ENCODE assay signal across 1 cellular context in genomic region chr18:24014986-24015896, GRCh38.
TF ChIP-seq lines count a peak whose summit lies in the region.

No MANE protein-coding gene starts in this region.

TF ChIP-seq in HepG2, 621 proteins besides CTCF, POLR2A, EP300 and RAD21 (continued from another document and continues in another):
- TF ChIP-seq, protein P1, sequence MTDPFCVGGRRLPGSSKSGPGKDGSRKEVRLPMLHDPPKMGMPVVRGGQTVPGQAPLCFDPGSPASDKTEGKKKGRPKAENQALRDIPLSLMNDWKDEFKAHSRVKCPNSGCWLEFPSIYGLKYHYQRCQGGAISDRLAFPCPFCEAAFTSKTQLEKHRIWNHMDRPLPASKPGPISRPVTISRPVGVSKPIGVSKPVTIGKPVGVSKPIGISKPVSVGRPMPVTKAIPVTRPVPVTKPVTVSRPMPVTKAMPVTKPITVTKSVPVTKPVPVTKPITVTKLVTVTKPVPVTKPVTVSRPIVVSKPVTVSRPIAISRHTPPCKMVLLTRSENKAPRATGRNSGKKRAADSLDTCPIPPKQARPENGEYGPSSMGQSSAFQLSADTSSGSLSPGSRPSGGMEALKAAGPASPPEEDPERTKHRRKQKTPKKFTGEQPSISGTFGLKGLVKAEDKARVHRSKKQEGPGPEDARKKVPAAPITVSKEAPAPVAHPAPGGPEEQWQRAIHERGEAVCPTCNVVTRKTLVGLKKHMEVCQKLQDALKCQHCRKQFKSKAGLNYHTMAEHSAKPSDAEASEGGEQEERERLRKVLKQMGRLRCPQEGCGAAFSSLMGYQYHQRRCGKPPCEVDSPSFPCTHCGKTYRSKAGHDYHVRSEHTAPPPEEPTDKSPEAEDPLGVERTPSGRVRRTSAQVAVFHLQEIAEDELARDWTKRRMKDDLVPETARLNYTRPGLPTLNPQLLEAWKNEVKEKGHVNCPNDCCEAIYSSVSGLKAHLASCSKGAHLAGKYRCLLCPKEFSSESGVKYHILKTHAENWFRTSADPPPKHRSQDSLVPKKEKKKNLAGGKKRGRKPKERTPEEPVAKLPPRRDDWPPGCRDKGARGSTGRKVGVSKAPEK (CRISPR knock-in tag; IDR thresholded peaks at IDR 0.05; ENCODE audit: borderline replicate concordance) = 0 out of 2 replicates have a peak, but pooled peaks have one; percentile 32
- 0 out of 2 replicates have a peak, but pooled peaks have one; percentile 0 for TF ChIP-seq PHF21A (CRISPR knock-in tag; IDR thresholded peaks at IDR 0.05)
- TF ChIP-seq, protein P2, sequence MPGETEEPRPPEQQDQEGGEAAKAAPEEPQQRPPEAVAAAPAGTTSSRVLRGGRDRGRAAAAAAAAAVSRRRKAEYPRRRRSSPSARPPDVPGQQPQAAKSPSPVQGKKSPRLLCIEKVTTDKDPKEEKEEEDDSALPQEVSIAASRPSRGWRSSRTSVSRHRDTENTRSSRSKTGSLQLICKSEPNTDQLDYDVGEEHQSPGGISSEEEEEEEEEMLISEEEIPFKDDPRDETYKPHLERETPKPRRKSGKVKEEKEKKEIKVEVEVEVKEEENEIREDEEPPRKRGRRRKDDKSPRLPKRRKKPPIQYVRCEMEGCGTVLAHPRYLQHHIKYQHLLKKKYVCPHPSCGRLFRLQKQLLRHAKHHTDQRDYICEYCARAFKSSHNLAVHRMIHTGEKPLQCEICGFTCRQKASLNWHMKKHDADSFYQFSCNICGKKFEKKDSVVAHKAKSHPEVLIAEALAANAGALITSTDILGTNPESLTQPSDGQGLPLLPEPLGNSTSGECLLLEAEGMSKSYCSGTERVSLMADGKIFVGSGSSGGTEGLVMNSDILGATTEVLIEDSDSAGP (CRISPR knock-in tag; IDR thresholded peaks at IDR 0.05; ENCODE audit: borderline replicate concordance) = peak; percentile 53; the same call in 1 of the 2 replicates
- TF ChIP-seq, protein P3, sequence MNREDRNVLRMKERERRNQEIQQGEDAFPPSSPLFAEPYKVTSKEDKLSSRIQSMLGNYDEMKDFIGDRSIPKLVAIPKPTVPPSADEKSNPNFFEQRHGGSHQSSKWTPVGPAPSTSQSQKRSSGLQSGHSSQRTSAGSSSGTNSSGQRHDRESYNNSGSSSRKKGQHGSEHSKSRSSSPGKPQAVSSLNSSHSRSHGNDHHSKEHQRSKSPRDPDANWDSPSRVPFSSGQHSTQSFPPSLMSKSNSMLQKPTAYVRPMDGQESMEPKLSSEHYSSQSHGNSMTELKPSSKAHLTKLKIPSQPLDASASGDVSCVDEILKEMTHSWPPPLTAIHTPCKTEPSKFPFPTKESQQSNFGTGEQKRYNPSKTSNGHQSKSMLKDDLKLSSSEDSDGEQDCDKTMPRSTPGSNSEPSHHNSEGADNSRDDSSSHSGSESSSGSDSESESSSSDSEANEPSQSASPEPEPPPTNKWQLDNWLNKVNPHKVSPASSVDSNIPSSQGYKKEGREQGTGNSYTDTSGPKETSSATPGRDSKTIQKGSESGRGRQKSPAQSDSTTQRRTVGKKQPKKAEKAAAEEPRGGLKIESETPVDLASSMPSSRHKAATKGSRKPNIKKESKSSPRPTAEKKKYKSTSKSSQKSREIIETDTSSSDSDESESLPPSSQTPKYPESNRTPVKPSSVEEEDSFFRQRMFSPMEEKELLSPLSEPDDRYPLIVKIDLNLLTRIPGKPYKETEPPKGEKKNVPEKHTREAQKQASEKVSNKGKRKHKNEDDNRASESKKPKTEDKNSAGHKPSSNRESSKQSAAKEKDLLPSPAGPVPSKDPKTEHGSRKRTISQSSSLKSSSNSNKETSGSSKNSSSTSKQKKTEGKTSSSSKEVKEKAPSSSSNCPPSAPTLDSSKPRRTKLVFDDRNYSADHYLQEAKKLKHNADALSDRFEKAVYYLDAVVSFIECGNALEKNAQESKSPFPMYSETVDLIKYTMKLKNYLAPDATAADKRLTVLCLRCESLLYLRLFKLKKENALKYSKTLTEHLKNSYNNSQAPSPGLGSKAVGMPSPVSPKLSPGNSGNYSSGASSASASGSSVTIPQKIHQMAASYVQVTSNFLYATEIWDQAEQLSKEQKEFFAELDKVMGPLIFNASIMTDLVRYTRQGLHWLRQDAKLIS (CRISPR knock-in tag; IDR thresholded peaks at IDR 0.05) = no peak
- no peak for TF ChIP-seq DPF2 (CRISPR knock-in tag; IDR thresholded peaks at IDR 0.05; ENCODE audit: borderline replicate concordance, low read depth)
- 0 out of 2 replicates have a peak, but pooled peaks have one; percentile 43 for TF ChIP-seq ZNF749 (CRISPR knock-in tag; IDR thresholded peaks at IDR 0.05; ENCODE audit: borderline replicate concordance)
- TF ChIP-seq, protein P4, sequence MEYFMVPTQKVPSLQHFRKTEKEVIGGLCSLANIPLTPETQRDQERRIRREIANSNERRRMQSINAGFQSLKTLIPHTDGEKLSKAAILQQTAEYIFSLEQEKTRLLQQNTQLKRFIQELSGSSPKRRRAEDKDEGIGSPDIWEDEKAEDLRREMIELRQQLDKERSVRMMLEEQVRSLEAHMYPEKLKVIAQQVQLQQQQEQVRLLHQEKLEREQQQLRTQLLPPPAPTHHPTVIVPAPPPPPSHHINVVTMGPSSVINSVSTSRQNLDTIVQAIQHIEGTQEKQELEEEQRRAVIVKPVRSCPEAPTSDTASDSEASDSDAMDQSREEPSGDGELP (IDR thresholded peaks at IDR 0.05; ENCODE audit: borderline replicate concordance, low read depth) = no peak
- peak; percentile 53; the same call in 1 of the 2 replicates for TF ChIP-seq KDM5B (CRISPR knock-in tag; IDR thresholded peaks at IDR 0.05; ENCODE audit: borderline replicate concordance)
- peak; percentile 72 for TF ChIP-seq MAX (IDR thresholded peaks at IDR 0.05)
- 0 out of 2 replicates have a peak, but pooled peaks have one; percentile 29 for TF ChIP-seq SP4 (CRISPR knock-in tag; IDR thresholded peaks at IDR 0.05)
- TF ChIP-seq SOX5 (CRISPR knock-in tag; IDR thresholded peaks at IDR 0.05; ENCODE audit: borderline replicate concordance) = peak; percentile 40; the same call in 1 of the 2 replicates
- TF ChIP-seq SIX4 (CRISPR knock-in tag; IDR thresholded peaks at IDR 0.05) = no peak
- TF ChIP-seq HIC2 (CRISPR knock-in tag; IDR thresholded peaks at IDR 0.05; ENCODE audit: low read depth) = peak; percentile 35; the same call in 1 of the 2 replicates
- 0 out of 2 replicates have a peak, but pooled peaks have one; percentile 6 for TF ChIP-seq ZNF841 (CRISPR knock-in tag; IDR thresholded peaks at IDR 0.05; ENCODE audit: borderline replicate concordance)
- TF ChIP-seq, protein P5, sequence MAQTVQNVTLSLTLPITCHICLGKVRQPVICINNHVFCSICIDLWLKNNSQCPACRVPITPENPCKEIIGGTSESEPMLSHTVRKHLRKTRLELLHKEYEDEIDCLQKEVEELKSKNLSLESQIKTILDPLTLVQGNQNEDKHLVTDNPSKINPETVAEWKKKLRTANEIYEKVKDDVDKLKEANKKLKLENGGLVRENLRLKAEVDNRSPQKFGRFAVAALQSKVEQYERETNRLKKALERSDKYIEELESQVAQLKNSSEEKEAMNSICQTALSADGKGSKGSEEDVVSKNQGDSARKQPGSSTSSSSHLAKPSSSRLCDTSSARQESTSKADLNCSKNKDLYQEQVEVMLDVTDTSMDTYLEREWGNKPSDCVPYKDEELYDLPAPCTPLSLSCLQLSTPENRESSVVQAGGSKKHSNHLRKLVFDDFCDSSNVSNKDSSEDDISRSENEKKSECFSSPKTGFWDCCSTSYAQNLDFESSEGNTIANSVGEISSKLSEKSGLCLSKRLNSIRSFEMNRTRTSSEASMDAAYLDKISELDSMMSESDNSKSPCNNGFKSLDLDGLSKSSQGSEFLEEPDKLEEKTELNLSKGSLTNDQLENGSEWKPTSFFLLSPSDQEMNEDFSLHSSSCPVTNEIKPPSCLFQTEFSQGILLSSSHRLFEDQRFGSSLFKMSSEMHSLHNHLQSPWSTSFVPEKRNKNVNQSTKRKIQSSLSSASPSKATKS (CRISPR knock-in tag; IDR thresholded peaks at IDR 0.05) = peak; percentile 32; the same call in 1 of the 2 replicates
- TF ChIP-seq ZSCAN12 (CRISPR knock-in tag; IDR thresholded peaks at IDR 0.05) = no peak
- no peak for TF ChIP-seq HMG20B (CRISPR knock-in tag; conservative IDR thresholded peaks at IDR 0.05)
- TF ChIP-seq, protein P6, sequence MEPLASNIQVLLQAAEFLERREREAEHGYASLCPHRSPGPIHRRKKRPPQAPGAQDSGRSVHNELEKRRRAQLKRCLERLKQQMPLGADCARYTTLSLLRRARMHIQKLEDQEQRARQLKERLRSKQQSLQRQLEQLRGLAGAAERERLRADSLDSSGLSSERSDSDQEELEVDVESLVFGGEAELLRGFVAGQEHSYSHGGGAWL (CRISPR knock-in tag; IDR thresholded peaks at IDR 0.05) = peak; percentile 43; the same call in 1 of the 2 replicates
- TF ChIP-seq MYNN (CRISPR knock-in tag; IDR thresholded peaks at IDR 0.05; ENCODE audit: low read depth) = peak; percentile 43; the same call in 1 of the 2 replicates
- no peak for TF ChIP-seq DBP (CRISPR knock-in tag; IDR thresholded peaks at IDR 0.05; ENCODE audit: not compliant biosample characterization)
- TF ChIP-seq SOX6 (IDR thresholded peaks at IDR 0.05) = no peak
- TF ChIP-seq SOX6 (CRISPR knock-in tag; IDR thresholded peaks at IDR 0.05) = peak; percentile 30; the same call in 1 of the 2 replicates
- TF ChIP-seq GATAD2A (CRISPR knock-in tag; IDR thresholded peaks at IDR 0.05) = 0 out of 2 replicates have a peak, but pooled peaks have one; percentile 23
- peak; percentile 45; the same call in 1 of the 2 replicates for TF ChIP-seq TFDP2 (CRISPR knock-in tag; IDR thresholded peaks at IDR 0.05)
- peak; percentile 75 for TF ChIP-seq KMT2B (CRISPR knock-in tag; IDR thresholded peaks at IDR 0.05)
- peak; percentile 68 for TF ChIP-seq ZNF891 (CRISPR knock-in tag; IDR thresholded peaks at IDR 0.05)
- TF ChIP-seq EED (CRISPR knock-in tag; IDR thresholded peaks at IDR 0.05) = peak; percentile 40; the same call in 1 of the 2 replicates
- TF ChIP-seq ZNF777 (CRISPR knock-in tag; IDR thresholded peaks at IDR 0.05) = peak; percentile 69; the same call in 1 of the 2 replicates
- TF ChIP-seq, protein P7, sequence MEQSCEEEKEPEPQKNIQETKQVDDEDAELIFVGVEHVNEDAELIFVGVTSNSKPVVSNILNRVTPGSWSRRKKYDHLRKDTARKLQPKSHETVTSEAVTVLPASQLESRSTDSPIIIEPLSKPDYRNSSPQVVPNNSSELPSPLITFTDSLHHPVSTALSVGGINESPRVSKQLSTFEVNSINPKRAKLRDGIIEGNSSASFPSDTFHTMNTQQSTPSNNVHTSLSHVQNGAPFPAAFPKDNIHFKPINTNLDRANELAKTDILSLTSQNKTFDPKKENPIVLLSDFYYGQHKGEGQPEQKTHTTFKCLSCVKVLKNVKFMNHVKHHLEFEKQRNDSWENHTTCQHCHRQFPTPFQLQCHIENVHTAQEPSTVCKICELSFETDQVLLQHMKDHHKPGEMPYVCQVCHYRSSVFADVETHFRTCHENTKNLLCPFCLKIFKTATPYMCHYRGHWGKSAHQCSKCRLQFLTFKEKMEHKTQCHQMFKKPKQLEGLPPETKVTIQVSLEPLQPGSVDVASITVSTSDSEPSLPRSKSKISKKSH (CRISPR knock-in tag; IDR thresholded peaks at IDR 0.05; ENCODE audit: borderline replicate concordance) = peak; percentile 47; the same call in 1 of the 2 replicates
- TF ChIP-seq GMEB1 (CRISPR knock-in tag; IDR thresholded peaks at IDR 0.05; ENCODE audit: borderline replicate concordance) = no peak
- TF ChIP-seq ZNF136 (CRISPR knock-in tag; IDR thresholded peaks at IDR 0.05; ENCODE audit: low read depth) = 0 out of 2 replicates have a peak, but pooled peaks have one; percentile 68
- TF ChIP-seq SP5 (CRISPR knock-in tag; IDR thresholded peaks at IDR 0.05; ENCODE audit: borderline replicate concordance, low read depth) = no peak
- no peak for TF ChIP-seq ZNF549 (CRISPR knock-in tag; IDR thresholded peaks at IDR 0.05)
- no peak for TF ChIP-seq GPN1 (CRISPR knock-in tag; IDR thresholded peaks at IDR 0.05; ENCODE audit: borderline replicate concordance)
- TF ChIP-seq CENPT (CRISPR knock-in tag; IDR thresholded peaks at IDR 0.05; ENCODE audit: low read depth) = 0 out of 2 replicates have a peak, but pooled peaks have one; percentile 36
